29 cellular contexts compared by ENCODE assay signal in the genomic region with DNA sequence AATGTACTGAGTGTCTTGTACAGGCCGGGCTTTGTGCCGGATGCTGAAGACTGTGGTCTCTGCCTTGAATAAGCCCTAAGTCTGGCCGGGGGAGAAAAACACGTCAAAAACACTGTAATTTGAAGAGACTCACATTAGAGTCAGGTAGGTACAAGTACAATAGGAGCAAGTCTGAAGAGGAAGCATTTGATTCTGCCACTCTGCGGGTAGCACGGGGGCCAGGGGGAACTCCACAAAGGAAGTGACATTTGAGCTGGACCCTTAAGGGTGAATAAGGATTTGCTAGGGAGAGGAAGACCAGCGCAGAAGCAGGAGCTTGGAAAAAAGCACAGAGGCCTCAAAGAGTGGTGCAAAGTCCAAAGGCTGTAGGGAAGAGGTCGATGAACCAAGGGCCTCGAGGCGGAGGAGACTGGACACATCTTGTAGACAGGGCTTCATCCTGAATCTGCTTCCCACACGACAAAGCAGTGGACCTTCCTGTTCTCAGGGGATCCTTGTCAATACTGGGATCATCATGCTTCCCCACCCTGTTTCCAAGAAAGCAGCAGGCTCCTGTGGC. TPM values are rescaled to one million over a fixed set of nuclear protein-coding genes. Genes with fewer than 3 reads are reported as not detected.
A peak's percentile ranks its signal among the peaks of the same experiment; 100 is the strongest.
DNase-seq lines count a peak whose midpoint lies in the region; ATAC-seq and TF ChIP-seq lines count a peak whose summit lies in the region.
"Had no signal": no experiment of that assay in that cellular context is flagged by ENCODE, and none has a peak within 500 bp of the region (broad histone marks: within the 10 kb centered on the region; RNA-seq: fewer than 3 reads in every experiment).

No MANE protein-coding gene starts in this region.

- 67% methylated on average over 11 of the region's 11 CpGs for WGBS in right lobe of liver (ENCODE audit: insufficient coverage, low coverage, low lambda C conversion rate, missing lambda C conversion rate)
- 88% methylated on average over 11 of the region's 11 CpGs for WGBS in mammary epithelial cell (ENCODE audit: low coverage, missing lambda C conversion rate)

- H3K4me3 Mint-ChIP-seq in stimulated activated naive CD8-positive, alpha-beta T cell treated with anti-CD3 and anti-CD28 coated beads, Interleukin-15, amount 100 ng/mL, for 72 hours: peak overlapping the region; percentile 3 to 16
- no peak overlapping the region for H3K4me3 Mint-ChIP-seq in activated T-helper 2 cell treated with anti-CD3 and anti-CD28 coated beads, Interferon-gamma antibody, Interleukin-2, Interleukin-4, amounts not matched to agents 10 μg/mL and 5 μg/mL and 100 μg/mL, durations not matched to agents 14 hours and 24 hours and 36 hours (ENCODE audit: low read depth)
- no peak overlapping the region for H3K4me3 Mint-ChIP-seq in effector memory CD8-positive, alpha-beta T cell
- H3K4me3 Mint-ChIP-seq: activated CD4-positive, alpha-beta T cell treated with anti-CD3 and anti-CD28 coated beads, Interleukin-2, amount 10 ng/mL, durations not matched to agents 7 days and 5 days; activated naive CD4-positive, alpha-beta T cell treated with anti-CD3 and anti-CD28 coated beads, Interleukin-2, amount 50 U/mL, for 24 hours; H9; T-cell had no signal

- no peaks in the 10 kb centered on the region for H3K79me2 ChIP-seq in mammary epithelial cell (ENCODE audit: insufficient read depth, low read length)

- no peaks in the 10 kb centered on the region for H3K36me3 Mint-ChIP-seq in activated T-helper 2 cell treated with anti-CD3 and anti-CD28 coated beads, Interferon-gamma antibody, Interleukin-2, Interleukin-4, amounts not matched to agents 10 μg/mL and 5 μg/mL and 100 μg/mL, durations not matched to agents 14 hours and 24 hours and 36 hours (ENCODE audit: low read depth)
- no peaks in the 10 kb centered on the region for H3K36me3 Mint-ChIP-seq in effector memory CD8-positive, alpha-beta T cell (ENCODE audit: insufficient read depth)
- H3K36me3 Mint-ChIP-seq: activated naive CD4-positive, alpha-beta T cell treated with anti-CD3 and anti-CD28 coated beads, Interleukin-2, amount 50 U/mL, for 24 hours; T-cell had no signal

- H3K27me3 ChIP-seq in right lobe of liver: no peaks in the 10 kb centered on the region
- peaks cover 4% of the 10 kb centered on the region for H3K27me3 ChIP-seq in mammary epithelial cell (ENCODE audit: insufficient read depth, low read length)
- H3K27me3 ChIP-seq: ascending aorta, SJCRH30 had no signal

- no peak for TF ChIP-seq CTCF in right lobe of liver (IDR thresholded peaks at IDR 0.05)
- no peak for TF ChIP-seq CTCF in mammary epithelial cell (conservative IDR thresholded peaks at IDR 0.05 in 1 of 2, IDR thresholded peaks at IDR 0.05 in 1 of 2; ENCODE audit: extremely low read depth in 1 of 2, insufficient read depth in 1 of 2, low read depth in 1 of 2, low read length in 2 of 2)

- TF ChIP-seq POLR2A in right lobe of liver (IDR thresholded peaks at IDR 0.05): no peak

- H3K27me3 Mint-ChIP-seq in stimulated activated naive CD8-positive, alpha-beta T cell treated with anti-CD3 and anti-CD28 coated beads, Interleukin-15, amount 100 ng/mL, for 72 hours: peaks cover 9% of the 10 kb centered on the region
- no peaks in the 10 kb centered on the region for H3K27me3 Mint-ChIP-seq in activated T-helper 2 cell treated with anti-CD3 and anti-CD28 coated beads, Interferon-gamma antibody, Interleukin-2, Interleukin-4, amounts not matched to agents 10 μg/mL and 5 μg/mL and 100 μg/mL, durations not matched to agents 14 hours and 24 hours and 36 hours (ENCODE audit: low read depth)
- peaks cover 12 to 18% of the 10 kb centered on the region in 2 donors for H3K27me3 Mint-ChIP-seq in effector memory CD8-positive, alpha-beta T cell
- H3K27me3 Mint-ChIP-seq: activated CD4-positive, alpha-beta T cell treated with anti-CD3 and anti-CD28 coated beads, Interleukin-2, amount 10 ng/mL, durations not matched to agents 7 days and 5 days; activated naive CD4-positive, alpha-beta T cell treated with anti-CD3 and anti-CD28 coated beads, Interleukin-2, amount 50 U/mL, for 24 hours had no signal

- H3K4me2 ChIP-seq in mammary epithelial cell (ENCODE audit: insufficient read depth, low read depth, low read length): no peak overlapping the region

- in situ Hi-C loops in mammary epithelial cell (cut with MboI; ENCODE audit: low sequenced_read_pairs in 2 of 2): no loop called here

- H3K4me1 ChIP-seq in right lobe of liver (peaks cover 0 to 3% (median 0%) of the 10 kb centered on the region in 4 donors), mammary epithelial cell (ENCODE audit: insufficient read depth, low read length) (no peaks in the 10 kb centered on the region)
- H3K4me1 ChIP-seq: ascending aorta, SJCRH30 had no signal

- BruUV-seq in mammary epithelial cell (replicated peaks; lab: Mats Ljungman, UMichigan): no TSS peak

- peaks cover 26% of the 10 kb centered on the region for H3K4me1 Mint-ChIP-seq in stimulated activated naive CD8-positive, alpha-beta T cell treated with anti-CD3 and anti-CD28 coated beads, Interleukin-15, amount 100 ng/mL, for 72 hours
- H3K4me1 Mint-ChIP-seq in activated T-helper 2 cell treated with anti-CD3 and anti-CD28 coated beads, Interferon-gamma antibody, Interleukin-2, Interleukin-4, amounts not matched to agents 10 μg/mL and 5 μg/mL and 100 μg/mL, durations not matched to agents 14 hours and 24 hours and 36 hours (ENCODE audit: low read depth): peaks cover 12% of the 10 kb centered on the region
- peaks cover 5 to 9% of the 10 kb centered on the region in 2 donors for H3K4me1 Mint-ChIP-seq in effector memory CD8-positive, alpha-beta T cell (ENCODE audit: low read depth in 2 of 2)

- H3K4me3 ChIP-seq in right lobe of liver (no peak overlapping the region), mammary epithelial cell (replicated peaks in 1 of 3; ENCODE audit: insufficient read depth in 1 of 3, low read depth in 2 of 3, low read length in 3 of 3) (no peak overlapping the region)
- H3K4me3 ChIP-seq: ascending aorta, SJCRH30, skin epidermis, suprapubic skin had no signal

- CTCF ChIA-PET in mammary epithelial cell (lab: Charles Lee; ENCODE audit: low non-redundant PET): no interaction called here

- dilution Hi-C loops in mammary epithelial cell (cut with HindIII; ENCODE audit: low sequenced_read_pairs): no loop called here

- no peak for ATAC-seq in stimulated activated naive CD8-positive, alpha-beta T cell treated with anti-CD3 and anti-CD28 coated beads, Interleukin-15, amount 100 ng/mL, for 72 hours
- no peak for ATAC-seq in stimulated activated naive CD8-positive, alpha-beta T cell treated with anti-CD3 and anti-CD28 coated beads, Interleukin-15, Interleukin-2, amounts not matched to agents 100 U/mL and 50 U/mL, for 24 hours
- ATAC-seq in right lobe of liver (peak in 3 of 4 donors; percentile 11 to 60 (median 21)), HG02642 (IDR thresholded peaks at IDR 0.05; ENCODE audit: poor library complexity, unreplicated experiment) (no peak), GM19467 (IDR thresholded peaks at IDR 0.05; ENCODE audit: unreplicated experiment) (no peak)
- ATAC-seq in effector memory CD8-positive, alpha-beta T cell (replicated peaks): no peak
- ATAC-seq: T-cell had no signal

- H3K9me3 ChIP-seq in right lobe of liver (no peaks in the 10 kb centered on the region), mammary epithelial cell (replicated peaks; ENCODE audit: insufficient read depth, low read length) (no peaks in the 10 kb centered on the region)
- H3K9me3 ChIP-seq: ascending aorta, SJCRH30, suprapubic skin had no signal

- no peak overlapping the region for H3K27ac Mint-ChIP-seq in stimulated activated naive CD8-positive, alpha-beta T cell treated with anti-CD3 and anti-CD28 coated beads, Interleukin-15, amount 100 ng/mL, for 72 hours
- peak overlapping the region; percentile 11 for H3K27ac Mint-ChIP-seq in activated T-helper 2 cell treated with anti-CD3 and anti-CD28 coated beads, Interferon-gamma antibody, Interleukin-2, Interleukin-4, amounts not matched to agents 10 μg/mL and 5 μg/mL and 100 μg/mL, durations not matched to agents 14 hours and 24 hours and 36 hours
- no peak overlapping the region for H3K27ac Mint-ChIP-seq in effector memory CD8-positive, alpha-beta T cell
- H3K27ac Mint-ChIP-seq: activated CD4-positive, alpha-beta T cell treated with anti-CD3 and anti-CD28 coated beads, Interleukin-2, amount 10 ng/mL, durations not matched to agents 7 days and 5 days; activated naive CD4-positive, alpha-beta T cell treated with anti-CD3 and anti-CD28 coated beads, Interleukin-2, amount 50 U/mL, for 24 hours; T-cell had no signal

- intact Hi-C loops in activated T-helper 2 cell treated with anti-CD3 and anti-CD28 coated beads, Interferon-gamma antibody, Interleukin-2, Interleukin-4, amounts not matched to agents 10 μg/mL and 5 μg/mL and 100 μg/mL, durations not matched to agents 14 hours and 24 hours and 36 hours (cut with micrococcal nuclease): loop anchor here (2.0 kb wide), 1 partner anchor 373 kb away; no protein-coding TSS in a partner anchor
- intact Hi-C loops in right lobe of liver (cut with DNase I) (no loop called here), mammary epithelial cell (cut with micrococcal nuclease) (loop anchor here (2.0 kb wide), 1 partner anchor 103 kb away; a partner anchor contains a TSS)

- no peak for DNase-seq in stimulated activated naive CD8-positive, alpha-beta T cell treated with anti-CD3 and anti-CD28 coated beads, Interleukin-15, amount 100 ng/mL, for 72 hours
- no peak for DNase-seq in stimulated activated naive CD8-positive, alpha-beta T cell treated with anti-CD3 and anti-CD28 coated beads, Interleukin-15, Interleukin-2, amounts not matched to agents 100 U/mL and 50 U/mL, for 24 hours
- no peak for DNase-seq in activated T-helper 2 cell treated with anti-CD3 and anti-CD28 coated beads, Interferon-gamma antibody, Interleukin-2, Interleukin-4, amounts not matched to agents 10 μg/mL and 5 μg/mL and 100 μg/mL, durations not matched to agents 14 hours and 24 hours and 36 hours (ENCODE audit: low spot score)
- DNase-seq in right lobe of liver (no peak), mammary epithelial cell (no peak)
- DNase-seq in effector memory CD8-positive, alpha-beta T cell: no peak
- DNase-seq: ACHN; activated CD4-positive, alpha-beta T cell treated with anti-CD3 and anti-CD28 coated beads, Interleukin-2, amount 10 ng/mL, durations not matched to agents 7 days and 5 days; caudate nucleus; COR-L47; dermis blood vessel endothelial cell; DMS79; H9; NCI-H2171; NCI-H524; nucleus accumbens; SJCRH30; stimulated activated CD4-positive, alpha-beta T cell treated with anti-CD3 and anti-CD28 coated beads, Interleukin-2, amount 100 ng/mL, for 24 hours; T-cell had no signal

- no peak overlapping the region for H3K9ac ChIP-seq in mammary epithelial cell (ENCODE audit: insufficient read depth, low read length)

- H3K36me3 ChIP-seq in right lobe of liver (no peaks in the 10 kb centered on the region), mammary epithelial cell (ENCODE audit: insufficient read depth, low read length) (no peaks in the 10 kb centered on the region)
- H3K36me3 ChIP-seq: ascending aorta, SJCRH30, suprapubic skin had no signal

- H3K27ac ChIP-seq in right lobe of liver (no peak overlapping the region), mammary epithelial cell (ENCODE audit: insufficient read depth, low read depth, low read length) (no peak overlapping the region)
- H3K27ac ChIP-seq: ascending aorta, SJCRH30, skin epidermis, suprapubic skin had no signal

- H4K20me1 ChIP-seq in mammary epithelial cell (ENCODE audit: insufficient read depth, low read length): no peaks in the 10 kb centered on the region

- no peak overlapping the region for H2AFZ ChIP-seq in mammary epithelial cell (ENCODE audit: low read depth, low read length)

- no peaks in the 10 kb centered on the region for H3K9me3 Mint-ChIP-seq in stimulated activated naive CD8-positive, alpha-beta T cell treated with anti-CD3 and anti-CD28 coated beads, Interleukin-15, amount 100 ng/mL, for 72 hours
- no peaks in the 10 kb centered on the region for H3K9me3 Mint-ChIP-seq in activated T-helper 2 cell treated with anti-CD3 and anti-CD28 coated beads, Interferon-gamma antibody, Interleukin-2, Interleukin-4, amounts not matched to agents 10 μg/mL and 5 μg/mL and 100 μg/mL, durations not matched to agents 14 hours and 24 hours and 36 hours
- H3K9me3 Mint-ChIP-seq in effector memory CD8-positive, alpha-beta T cell: no peaks in the 10 kb centered on the region
- H3K9me3 Mint-ChIP-seq: activated CD4-positive, alpha-beta T cell treated with anti-CD3 and anti-CD28 coated beads, Interleukin-2, amount 10 ng/mL, durations not matched to agents 7 days and 5 days; activated naive CD4-positive, alpha-beta T cell treated with anti-CD3 and anti-CD28 coated beads, Interleukin-2, amount 50 U/mL, for 24 hours; H9; T-cell had no signal

RNA-seq across cellular contexts. Expression of a gene that starts 38.7 kb away (rescaled TPM):
- total RNA-seq in activated T-helper 2 cell treated with anti-CD3 and anti-CD28 coated beads, Interferon-gamma antibody, Interleukin-2, Interleukin-4, amounts not matched to agents 10 μg/mL and 5 μg/mL and 100 μg/mL, durations not matched to agents 14 hours and 24 hours and 36 hours: 30.4 and 34.3 TPM in 2 replicates
- total RNA-seq in right lobe of liver: 1 to 10 TPM; 3.6 to 6.3 (median 5.0) TPM
- 10 to 100 TPM in 1 of 2 donors, 1 to 10 TPM in 1; 9.2 to 15.5 TPM for total RNA-seq in mammary epithelial cell
- 14.4 TPM for polyA plus RNA-seq in mammary epithelial cell
- 14.1 TPM for polyA minus RNA-seq in mammary epithelial cell

RNA-seq across cellular contexts. Expression of a gene that starts 53.8 kb away (rescaled TPM):
- 84.1 and 84.7 TPM in 2 replicates for total RNA-seq in activated T-helper 2 cell treated with anti-CD3 and anti-CD28 coated beads, Interferon-gamma antibody, Interleukin-2, Interleukin-4, amounts not matched to agents 10 μg/mL and 5 μg/mL and 100 μg/mL, durations not matched to agents 14 hours and 24 hours and 36 hours
- total RNA-seq in right lobe of liver: 10 to 100 TPM; 17.9 to 86.6 (median 30.2) TPM
- 10 to 100 TPM; 35.7 to 67.9 TPM for total RNA-seq in mammary epithelial cell
- 57.6 TPM for polyA plus RNA-seq in mammary epithelial cell
- 43.6 TPM for polyA minus RNA-seq in mammary epithelial cell

RNA-seq across cellular contexts. Expression of a gene that starts 57.6 kb away (rescaled TPM):
- not detected in 2 replicates for total RNA-seq in activated T-helper 2 cell treated with anti-CD3 and anti-CD28 coated beads, Interferon-gamma antibody, Interleukin-2, Interleukin-4, amounts not matched to agents 10 μg/mL and 5 μg/mL and 100 μg/mL, durations not matched to agents 14 hours and 24 hours and 36 hours
- total RNA-seq in right lobe of liver: 1,000 to 10,000 TPM in 1 of 6 experiments, 100 to 1,000 TPM in 4, 10 to 100 TPM in 1; 57.8 to 1,064 (median 724) TPM
- not detected for total RNA-seq in mammary epithelial cell
- polyA plus RNA-seq in mammary epithelial cell: not detected
- not detected for polyA minus RNA-seq in mammary epithelial cell
- total RNA-seq: activated CD4-positive, alpha-beta T cell treated with anti-CD3 and anti-CD28 coated beads, Interleukin-2, amount 10 ng/mL, durations not matched to agents 7 days and 5 days; ascending aorta; dermis blood vessel endothelial cell; kidney epithelial cell; lung microvascular endothelial cell; SJCRH30; ureter had no signal
- polyA plus RNA-seq: BJ had no signal

Comparison
In these comparisons a context has a peak if more than half of its experiments do, and no peak if none do; other contexts are left out.
1. ATAC-seq: peak in right lobe of liver (3 of 4); none in stimulated activated naive CD8-positive, alpha-beta T cell treated with anti-CD3 and anti-CD28 coated beads, Interleukin-15, amount 100 ng/mL, for 72 hours (single experiment), stimulated activated naive CD8-positive, alpha-beta T cell treated with anti-CD3 and anti-CD28 coated beads, Interleukin-15, Interleukin-2, amounts not matched to agents 100 U/mL and 50 U/mL, for 24 hours (single experiment), HG02642 (single experiment), GM19467 (single experiment) and effector memory CD8-positive, alpha-beta T cell (single experiment).
2. H3K4me3 Mint-ChIP-seq: peak in stimulated activated naive CD8-positive, alpha-beta T cell treated with anti-CD3 and anti-CD28 coated beads, Interleukin-15, amount 100 ng/mL, for 72 hours (2 of 2); none in activated T-helper 2 cell treated with anti-CD3 and anti-CD28 coated beads, Interferon-gamma antibody, Interleukin-2, Interleukin-4, amounts not matched to agents 10 μg/mL and 5 μg/mL and 100 μg/mL, durations not matched to agents 14 hours and 24 hours and 36 hours (single experiment) and effector memory CD8-positive, alpha-beta T cell (0 of 2).
3. RNA of a gene that starts 57.6 kb away (total RNA-seq): 57.8 to 1,064 TPM in right lobe of liver; not detected in activated T-helper 2 cell treated with anti-CD3 and anti-CD28 coated beads, Interferon-gamma antibody, Interleukin-2, Interleukin-4, amounts not matched to agents 10 μg/mL and 5 μg/mL and 100 μg/mL, durations not matched to agents 14 hours and 24 hours and 36 hours and not detected in mammary epithelial cell; every median in the first group is over 10 times any median in the second.
4. intact Hi-C loops: an anchor here in activated T-helper 2 cell treated with anti-CD3 and anti-CD28 coated beads, Interferon-gamma antibody, Interleukin-2, Interleukin-4, amounts not matched to agents 10 μg/mL and 5 μg/mL and 100 μg/mL, durations not matched to agents 14 hours and 24 hours and 36 hours (2.0 kb wide) and mammary epithelial cell (2.0 kb wide); none called in right lobe of liver.